ENCODE assay signal across 8 cellular contexts in the genomic region with DNA sequence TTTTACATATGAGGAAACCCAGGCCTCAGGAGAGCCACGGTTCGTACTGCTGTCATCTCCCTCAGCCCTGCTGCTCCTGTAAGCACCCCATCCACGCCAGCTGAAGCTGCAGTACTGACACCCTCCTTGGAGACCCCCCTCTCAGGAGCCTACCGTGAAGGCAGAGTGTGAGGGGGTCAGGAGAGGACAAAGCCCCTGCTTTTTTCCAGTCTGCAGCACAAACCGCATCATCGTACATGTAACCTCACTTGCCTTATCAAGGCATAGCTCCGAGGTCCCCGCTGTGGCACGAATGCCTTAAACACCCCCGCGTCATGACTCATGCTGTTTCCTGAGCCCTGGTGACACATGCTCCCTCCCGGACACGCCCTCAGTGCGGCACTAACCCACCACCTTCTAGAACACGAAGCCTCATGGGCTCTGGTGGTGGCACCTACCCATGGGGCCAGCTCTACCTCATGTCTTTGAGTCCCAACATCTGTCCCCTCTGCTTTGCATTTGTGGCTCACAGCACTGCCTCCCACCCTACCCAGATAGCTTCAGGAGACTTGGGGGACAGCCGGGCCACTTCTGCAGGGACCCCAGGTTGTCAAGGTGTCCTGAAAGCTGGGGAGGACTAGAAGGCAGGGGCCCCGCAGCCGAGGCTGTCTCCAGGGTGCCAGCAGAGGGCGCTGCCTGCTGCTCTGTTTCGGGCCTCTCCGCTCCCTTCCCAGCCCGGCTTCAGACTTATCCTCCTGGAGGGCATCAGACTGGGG. TPM values are rescaled to one million over a fixed set of nuclear protein-coding genes. Genes with fewer than 3 reads are reported as not detected.
A peak's percentile ranks its signal among the peaks of the same experiment; 100 is the strongest.
DNase-seq lines count a peak whose midpoint lies in the region; ATAC-seq and TF ChIP-seq lines count a peak whose summit lies in the region.

No MANE protein-coding gene starts in this region.

- WGBS in hepatocyte (ENCODE audit: low lambda C conversion rate, missing lambda C conversion rate), result 42% methylated on average over 22 of the region's 22 CpGs

- no peaks in the 10 kb centered on the region for H3K9me2 ChIP-seq in hepatocyte (replicated peaks; ENCODE audit: insufficient read depth)

- H3K9ac ChIP-seq in adipocyte (ENCODE audit: low read length), result peak overlapping the region; percentile 75

- H3K36me3 ChIP-seq in adipocyte (ENCODE audit: control insufficient read depth, insufficient read depth, low read length, severe bottlenecking) (peaks cover 4% of the 10 kb centered on the region), hepatocyte (replicated peaks; ENCODE audit: insufficient read depth, low read depth) (no peaks in the 10 kb centered on the region)

- no peaks in the 10 kb centered on the region for H4K20me1 ChIP-seq in hepatocyte (ENCODE audit: insufficient read depth, poor library complexity, severe bottlenecking)

- no peak overlapping the region for H2AFZ ChIP-seq in hepatocyte

- H3K4me3 Mint-ChIP-seq in T-helper 17 cell, result peak overlapping the region; percentile 91

- H3K27ac ChIP-seq in hepatocyte, result peak overlapping the region; percentile 63

- H3K4me1 Mint-ChIP-seq in T-helper 17 cell, result peaks cover 80% of the 10 kb centered on the region

- H3K4me3 ChIP-seq in adipocyte (ENCODE audit: low read length) (peak overlapping the region; percentile 47), hepatocyte (no peak overlapping the region)

- H3K27me3 ChIP-seq in adipocyte (replicated peaks; ENCODE audit: control insufficient read depth, insufficient read depth, low read length) (no peaks in the 10 kb centered on the region), hepatocyte (no peaks in the 10 kb centered on the region)

- H3K79me2 ChIP-seq in hepatocyte, result peaks cover 14% of the 10 kb centered on the region

- peaks cover 17% of the 10 kb centered on the region for H3K36me3 Mint-ChIP-seq in T-helper 17 cell (ENCODE audit: low read depth)

- peak overlapping the region; percentile 29 for H3K4me2 ChIP-seq in hepatocyte

- H3K4me1 ChIP-seq in adipocyte (ENCODE audit: control insufficient read depth, insufficient read depth, low read length), result peaks cover 69% of the 10 kb centered on the region
- H3K4me1 ChIP-seq in hepatocyte (ENCODE audit: insufficient read depth), result peaks cover 22% of the 10 kb centered on the region

- H3K27ac Mint-ChIP-seq in T-helper 17 cell, result peak overlapping the region; percentile 99

- TF ChIP-seq CTCF in hepatocyte (IDR thresholded peaks at IDR 0.05; ENCODE audit: poor library complexity), result peak; percentile 62

- H3K27me3 Mint-ChIP-seq in T-helper 17 cell, result no peaks in the 10 kb centered on the region

- H3K9me3 ChIP-seq in T-helper 17 cell (ENCODE audit: control insufficient read depth, low read length, poor library complexity, severe bottlenecking), result no peaks in the 10 kb centered on the region
- H3K9me3 ChIP-seq in adipocyte (ENCODE audit: control insufficient read depth, low read length), result no peaks in the 10 kb centered on the region
- no peaks in the 10 kb centered on the region for H3K9me3 ChIP-seq in hepatocyte (ENCODE audit: low read depth)

- ATAC-seq in T-helper 17 cell, result peak; percentile 78
- no peak for ATAC-seq in GM21390 (IDR thresholded peaks at IDR 0.05; ENCODE audit: unreplicated experiment)
- ATAC-seq in GM19324 (IDR thresholded peaks at IDR 0.05; ENCODE audit: low FRiP score, unreplicated experiment), result no peak

- DNase-seq in GM04504 (ENCODE audit: low read depth), result peak; percentile 82
- DNase-seq in HuH-7.5 (ENCODE audit: low spot score), result peak; percentile 95
- peak; percentile 78 to 89 (median 81) for DNase-seq in T-helper 17 cell
- peak; percentile 95 for DNase-seq in adipocyte (ENCODE audit: low read depth)
- DNase-seq in hepatocyte (ENCODE audit: low spot score), result peak; percentile 91
- DNase-seq in smooth muscle cell of the brain vasculature (ENCODE audit: low read depth, low spot score), result peak; percentile 47

RNA-seq across cellular contexts. Expression of a gene that starts 4.9 kb away (rescaled TPM):
- total RNA-seq in T-helper 17 cell (100 to 1,000 TPM; 361 to 435 TPM), hepatocyte (35.9 and 36.6 TPM in 2 replicates)
- 411 and 420 TPM in 2 replicates for polyA plus RNA-seq in hepatocyte

RNA-seq across cellular contexts. Expression of a gene that starts 21.7 kb away (rescaled TPM):
- total RNA-seq in T-helper 17 cell (10 to 100 TPM; 44.6 to 45.1 TPM), hepatocyte (3.1 and 6.9 TPM in 2 replicates)
- 17.1 and 34.0 TPM in 2 replicates for polyA plus RNA-seq in hepatocyte

RNA-seq across cellular contexts. Expression of a gene that starts 33.0 kb away (rescaled TPM):
- total RNA-seq in T-helper 17 cell, result 1,000 to 10,000 TPM; 1,152 to 1,411 TPM
- 1.2 and 8.1 TPM in 2 replicates for total RNA-seq in hepatocyte
- polyA plus RNA-seq in hepatocyte, result 3.9 and 12.9 TPM in 2 replicates

RNA-seq across cellular contexts. Expression of a gene that starts 50.8 kb away (rescaled TPM):
- total RNA-seq in T-helper 17 cell (10 to 100 TPM; 12.5 to 14.3 TPM), hepatocyte (11.4 and 14.6 TPM in 2 replicates)
- 12.4 and 15.3 TPM in 2 replicates for polyA plus RNA-seq in hepatocyte

Comparison
In these comparisons a context has a peak if more than half of its experiments do, and no peak if none do; other contexts are left out.
1. RNA of a gene that starts 33.0 kb away (total RNA-seq): 1,152 to 1,411 TPM in T-helper 17 cell; 1.2 to 8.1 TPM in hepatocyte; every median in the first group is over 100 times any median in the second.
2. Peak in every context shown above with its lines, with median percentiles within 50 percentile points of each other: DNase-seq.